8 cellular contexts compared by ENCODE assay signal in genomic region chr1:67687649-67688048, GRCh38. TPM values are rescaled to one million over a fixed set of nuclear protein-coding genes. Genes with fewer than 3 reads are reported as not detected.
DNase-seq lines count a peak whose midpoint lies in the region; ATAC-seq and TF ChIP-seq lines count a peak whose summit lies in the region.

No MANE protein-coding gene starts in this region.

- no peak overlapping the region for H3K4me3 ChIP-seq in CD8-positive, alpha-beta memory T cell (ENCODE audit: low read length)
- H3K4me3 ChIP-seq in ascending aorta = peak overlapping the region; percentile 92 to 94
- no peak overlapping the region for H3K4me3 ChIP-seq in effector memory CD4-positive, alpha-beta T cell (ENCODE audit: insufficient read depth, low read depth, low read length, poor library complexity, severe bottlenecking)

- H3K27me3 Mint-ChIP-seq in CD8-positive, alpha-beta memory T cell = no peaks in the 10 kb centered on the region
- H3K27me3 Mint-ChIP-seq in mesothelial cell of epicardium (ENCODE audit: low read depth) = no peaks in the 10 kb centered on the region

- no peak for ATAC-seq in HG03460 (IDR thresholded peaks at IDR 0.05; ENCODE audit: unreplicated experiment)

- H3K27ac ChIP-seq in CD8-positive, alpha-beta memory T cell (ENCODE audit: low read depth, low read length) = peak overlapping the region; percentile 12
- H3K27ac ChIP-seq in ascending aorta = peak overlapping the region; percentile 96 to 99
- no peak overlapping the region for H3K27ac ChIP-seq in effector memory CD4-positive, alpha-beta T cell (ENCODE audit: insufficient read depth, low read length, poor library complexity, severe bottlenecking)

- H3K4me1 Mint-ChIP-seq in CD8-positive, alpha-beta memory T cell = peaks cover 15 to 30% (median 25%) of the 10 kb centered on the region in 3 donors
- peaks cover 44% of the 10 kb centered on the region for H3K4me1 Mint-ChIP-seq in mesothelial cell of epicardium

- H3K36me3 Mint-ChIP-seq in CD8-positive, alpha-beta memory T cell = peaks cover 0 to 18% (median 6%) of the 10 kb centered on the region in 3 donors
- H3K36me3 Mint-ChIP-seq in mesothelial cell of epicardium = peaks cover 16% of the 10 kb centered on the region

- in situ Hi-C loops in KBM-7 (cut with MboI; ENCODE audit: low pct_unique_long_range_greater_than_20kb, low sequenced_read_pairs) = no loop called here

- no peaks in the 10 kb centered on the region for H3K9me3 ChIP-seq in CD8-positive, alpha-beta memory T cell (ENCODE audit: low read length)
- no peaks in the 10 kb centered on the region for H3K9me3 ChIP-seq in ascending aorta
- H3K9me3 ChIP-seq in effector memory CD4-positive, alpha-beta T cell (ENCODE audit: control insufficient read depth, low read length) = no peaks in the 10 kb centered on the region

- H3K27ac Mint-ChIP-seq in CD8-positive, alpha-beta memory T cell = peak overlapping the region in 1 of 8 donors; percentile 74
- H3K27ac Mint-ChIP-seq in mesothelial cell of epicardium = peak overlapping the region; percentile 92

- H3K4me1 ChIP-seq in CD8-positive, alpha-beta memory T cell (ENCODE audit: insufficient read depth, low read length) = peaks cover 15% of the 10 kb centered on the region
- peaks cover 3 to 20% of the 10 kb centered on the region in 2 donors for H3K4me1 ChIP-seq in ascending aorta
- H3K4me1 ChIP-seq in effector memory CD4-positive, alpha-beta T cell (ENCODE audit: control insufficient read depth, insufficient read depth, low read length, poor library complexity, severe bottlenecking) = peaks cover 8% of the 10 kb centered on the region

- no peaks in the 10 kb centered on the region for H3K9me3 Mint-ChIP-seq in CD8-positive, alpha-beta memory T cell
- H3K9me3 Mint-ChIP-seq in mesothelial cell of epicardium = no peaks in the 10 kb centered on the region

- CTCF ChIA-PET in CD8-positive, alpha-beta memory T cell (lab: Charles Lee) = no interaction called here

- POLR2A ChIA-PET in CD8-positive, alpha-beta memory T cell (lab: Charles Lee) = no interaction called here

- peak overlapping the region in 3 of 7 donors; percentile 1 to 54 (median 11) for H3K4me3 Mint-ChIP-seq in CD8-positive, alpha-beta memory T cell
- H3K4me3 Mint-ChIP-seq in mesothelial cell of epicardium = peak overlapping the region; percentile 42

- DNase-seq in CD8-positive, alpha-beta memory T cell = no peak
- peak; percentile 33 for DNase-seq in KBM-7
- no peak for DNase-seq in ascending aorta (ENCODE audit: low spot score in 2 of 2)
- DNase-seq in mesothelial cell of epicardium (ENCODE audit: low spot score in 2 of 2, unreplicated experiment in 2 of 2) = no peak
- DNase-seq in effector memory CD4-positive, alpha-beta T cell = no peak
- no peak for DNase-seq in head of caudate nucleus
- no peak for DNase-seq in T-helper 9 cell

- no peak for TF ChIP-seq CTCF in ascending aorta (IDR thresholded peaks at IDR 0.05)
- TF ChIP-seq CTCF in mesothelial cell of epicardium (IDR thresholded peaks at IDR 0.05; ENCODE audit: unreplicated experiment) = no peak

- intact Hi-C loops in ascending aorta (cut with DNase I) (loop anchor here (2.0 to 10.0 kb wide), 3 partner anchors 73 to 547 kb away; partner anchors contain the start of genes SERBP1 and WLS), head of caudate nucleus (cut with DNase I) (loop anchor here (10.0 kb wide), 1 partner anchor 67 kb away; no protein-coding TSS in a partner anchor)

- H3K27me3 ChIP-seq in CD8-positive, alpha-beta memory T cell (ENCODE audit: insufficient read depth, low read length, poor library complexity, severe bottlenecking) = no peaks in the 10 kb centered on the region
- H3K27me3 ChIP-seq in ascending aorta = no peaks in the 10 kb centered on the region
- no peaks in the 10 kb centered on the region for H3K27me3 ChIP-seq in effector memory CD4-positive, alpha-beta T cell (replicated peaks; ENCODE audit: control insufficient read depth, insufficient read depth, low read length, poor library complexity, severe bottlenecking)

- no peaks in the 10 kb centered on the region for H3K36me3 ChIP-seq in CD8-positive, alpha-beta memory T cell (ENCODE audit: insufficient read depth, low read length)
- peaks cover 28 to 33% of the 10 kb centered on the region in 2 donors for H3K36me3 ChIP-seq in ascending aorta
- no peaks in the 10 kb centered on the region for H3K36me3 ChIP-seq in effector memory CD4-positive, alpha-beta T cell (ENCODE audit: control insufficient read depth, insufficient read depth, low read length)

RNA-seq across cellular contexts. Expression of gene GADD45A, which starts 2.6 kb away (rescaled TPM):
- 10 to 100 TPM; 35.2 to 36.2 TPM for total RNA-seq in CD8-positive, alpha-beta memory T cell
- 9.8 TPM for polyA plus RNA-seq in CD8-positive, alpha-beta memory T cell
- total RNA-seq in ascending aorta (111 TPM), mesothelial cell of epicardium (74.2 to 80.2 TPM (median 77.7 TPM) in 3 replicates)

Comparison
In these comparisons a context has a peak if more than half of its experiments do, and no peak if none do; other contexts are left out.
1. H3K4me3 ChIP-seq: peak in ascending aorta (2 of 2); none in CD8-positive, alpha-beta memory T cell (single experiment) and effector memory CD4-positive, alpha-beta T cell (single experiment).